Comparison of ENCODE assay signal across 1 cellular context in the genomic region with DNA sequence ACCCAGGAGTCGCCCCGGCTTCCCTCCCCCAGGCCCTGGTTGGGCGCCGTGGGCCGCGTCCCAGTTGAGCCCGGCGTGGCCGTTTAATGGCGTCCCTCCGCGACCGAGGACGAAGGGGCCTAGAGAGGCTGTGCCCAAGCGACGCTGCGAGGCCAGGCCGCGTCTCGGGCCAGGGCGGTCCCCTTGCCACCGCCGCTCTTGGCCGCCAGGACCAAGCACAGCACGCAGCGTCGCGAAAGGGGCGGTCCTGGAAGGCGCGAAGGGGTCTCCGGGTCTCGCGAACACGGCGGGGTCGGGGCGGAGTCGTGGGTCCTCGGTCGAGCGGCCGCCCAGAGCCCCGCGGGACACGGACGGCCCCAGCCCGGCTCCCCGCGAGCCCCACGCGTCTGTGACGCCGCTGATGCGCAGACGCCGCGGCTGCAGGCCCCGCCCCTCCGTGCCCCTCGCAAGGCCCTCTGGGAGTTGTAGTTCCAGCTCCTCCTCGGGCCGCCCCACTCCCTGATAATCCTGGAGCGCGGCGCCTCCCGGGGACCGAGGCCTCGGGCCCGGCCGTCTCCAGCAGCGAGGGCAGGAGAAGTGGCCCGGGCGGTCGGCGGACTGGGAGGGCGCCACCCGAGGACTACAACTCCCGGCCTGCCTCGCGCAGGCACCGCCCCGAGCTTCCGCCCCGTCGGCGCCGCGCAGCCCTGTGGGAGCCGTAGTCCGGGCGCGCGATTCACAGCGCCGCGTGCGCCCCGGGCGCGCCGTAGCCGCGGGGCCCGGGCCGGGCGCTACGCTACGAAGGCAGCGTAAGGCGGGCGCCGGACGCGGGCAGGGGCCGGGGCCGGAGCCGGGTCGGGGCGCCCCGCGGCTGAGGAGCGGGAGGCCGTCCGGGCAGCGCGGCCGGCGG.
TF ChIP-seq lines count a peak whose summit lies in the region.

A gene (plus strand): TSS at position 698 of the 889 bp plus-strand sequence. CDS start 19,127 bp downstream, outside the sequence.

TF ChIP-seq in HepG2, 621 proteins besides CTCF, POLR2A, EP300 and RAD21 (continued from another document and continues in another):
- no peak for TF ChIP-seq ZNF878 (CRISPR knock-in tag; IDR thresholded peaks at IDR 0.05)
- TF ChIP-seq, protein P1, sequence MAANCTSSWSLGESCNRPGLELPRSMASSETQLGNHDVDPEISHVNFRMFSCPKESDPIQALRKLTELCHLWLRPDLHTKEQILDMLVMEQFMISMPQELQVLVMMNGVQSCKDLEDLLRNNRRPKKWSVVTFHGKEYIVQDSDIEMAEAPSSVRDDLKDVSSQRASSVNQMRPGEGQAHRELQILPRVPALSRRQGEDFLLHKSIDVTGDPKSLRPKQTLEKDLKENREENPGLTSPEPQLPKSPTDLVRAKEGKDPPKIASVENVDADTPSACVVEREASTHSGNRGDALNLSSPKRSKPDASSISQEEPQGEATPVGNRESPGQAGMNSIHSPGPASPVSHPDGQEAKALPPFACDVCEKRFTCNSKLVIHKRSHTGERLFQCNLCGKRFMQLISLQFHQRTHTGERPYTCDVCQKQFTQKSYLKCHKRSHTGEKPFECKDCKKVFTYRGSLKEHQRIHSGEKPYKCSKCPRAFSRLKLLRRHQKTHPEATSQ (CRISPR knock-in tag; IDR thresholded peaks at IDR 0.05; ENCODE audit: borderline replicate concordance) = no peak
- TF ChIP-seq KDM5B (CRISPR knock-in tag; IDR thresholded peaks at IDR 0.05; ENCODE audit: borderline replicate concordance) = peak; percentile 92; the same call in 1 of the 2 replicates
- no peak for TF ChIP-seq FLYWCH1 (CRISPR knock-in tag; IDR thresholded peaks at IDR 0.05)
- TF ChIP-seq KDM5A (IDR thresholded peaks at IDR 0.05; ENCODE audit: borderline replicate concordance, low read length) = peak; percentile 31; the same call in 1 of the 2 replicates
- TF ChIP-seq, protein P2, sequence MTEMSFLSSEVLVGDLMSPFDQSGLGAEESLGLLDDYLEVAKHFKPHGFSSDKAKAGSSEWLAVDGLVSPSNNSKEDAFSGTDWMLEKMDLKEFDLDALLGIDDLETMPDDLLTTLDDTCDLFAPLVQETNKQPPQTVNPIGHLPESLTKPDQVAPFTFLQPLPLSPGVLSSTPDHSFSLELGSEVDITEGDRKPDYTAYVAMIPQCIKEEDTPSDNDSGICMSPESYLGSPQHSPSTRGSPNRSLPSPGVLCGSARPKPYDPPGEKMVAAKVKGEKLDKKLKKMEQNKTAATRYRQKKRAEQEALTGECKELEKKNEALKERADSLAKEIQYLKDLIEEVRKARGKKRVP (CRISPR knock-in tag; IDR thresholded peaks at IDR 0.05) = no peak
- peak; percentile 32 for TF ChIP-seq YY1 (IDR thresholded peaks at IDR 0.05; ENCODE audit: insufficient read depth, insufficient replicate concordance, low read depth, low read length)
- TF ChIP-seq SP2 (CRISPR knock-in tag; IDR thresholded peaks at IDR 0.05) = peak; percentile 49; the same call in 1 of the 2 replicates
- no peak for TF ChIP-seq SNAPC2 (CRISPR knock-in tag; IDR thresholded peaks at IDR 0.05)
- no peak for TF ChIP-seq KMT2B (CRISPR knock-in tag; IDR thresholded peaks at IDR 0.05)
- TF ChIP-seq ZNF788 (CRISPR knock-in tag; IDR thresholded peaks at IDR 0.05; ENCODE audit: borderline replicate concordance) = peak; percentile 70; the same call in 1 of the 2 replicates
- peak; percentile 81 for TF ChIP-seq CREM (IDR thresholded peaks at IDR 0.05)
- no peak for TF ChIP-seq CREM (CRISPR knock-in tag; IDR thresholded peaks at IDR 0.05)
- TF ChIP-seq, protein P3, sequence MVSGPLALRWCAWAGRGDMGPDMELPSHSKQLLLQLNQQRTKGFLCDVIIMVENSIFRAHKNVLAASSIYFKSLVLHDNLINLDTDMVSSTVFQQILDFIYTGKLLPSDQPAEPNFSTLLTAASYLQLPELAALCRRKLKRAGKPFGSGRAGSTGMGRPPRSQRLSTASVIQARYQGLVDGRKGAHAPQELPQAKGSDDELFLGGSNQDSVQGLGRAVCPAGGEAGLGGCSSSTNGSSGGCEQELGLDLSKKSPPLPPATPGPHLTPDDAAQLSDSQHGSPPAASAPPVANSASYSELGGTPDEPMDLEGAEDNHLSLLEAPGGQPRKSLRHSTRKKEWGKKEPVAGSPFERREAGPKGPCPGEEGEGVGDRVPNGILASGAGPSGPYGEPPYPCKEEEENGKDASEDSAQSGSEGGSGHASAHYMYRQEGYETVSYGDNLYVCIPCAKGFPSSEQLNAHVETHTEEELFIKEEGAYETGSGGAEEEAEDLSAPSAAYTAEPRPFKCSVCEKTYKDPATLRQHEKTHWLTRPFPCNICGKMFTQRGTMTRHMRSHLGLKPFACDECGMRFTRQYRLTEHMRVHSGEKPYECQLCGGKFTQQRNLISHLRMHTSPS (CRISPR knock-in tag; IDR thresholded peaks at IDR 0.05; ENCODE audit: low read depth) = no peak
- peak; percentile 45; the same call in 1 of the 2 replicates for TF ChIP-seq ZNF350 (CRISPR knock-in tag; IDR thresholded peaks at IDR 0.05; ENCODE audit: borderline replicate concordance, low read depth)
- TF ChIP-seq, protein P4, sequence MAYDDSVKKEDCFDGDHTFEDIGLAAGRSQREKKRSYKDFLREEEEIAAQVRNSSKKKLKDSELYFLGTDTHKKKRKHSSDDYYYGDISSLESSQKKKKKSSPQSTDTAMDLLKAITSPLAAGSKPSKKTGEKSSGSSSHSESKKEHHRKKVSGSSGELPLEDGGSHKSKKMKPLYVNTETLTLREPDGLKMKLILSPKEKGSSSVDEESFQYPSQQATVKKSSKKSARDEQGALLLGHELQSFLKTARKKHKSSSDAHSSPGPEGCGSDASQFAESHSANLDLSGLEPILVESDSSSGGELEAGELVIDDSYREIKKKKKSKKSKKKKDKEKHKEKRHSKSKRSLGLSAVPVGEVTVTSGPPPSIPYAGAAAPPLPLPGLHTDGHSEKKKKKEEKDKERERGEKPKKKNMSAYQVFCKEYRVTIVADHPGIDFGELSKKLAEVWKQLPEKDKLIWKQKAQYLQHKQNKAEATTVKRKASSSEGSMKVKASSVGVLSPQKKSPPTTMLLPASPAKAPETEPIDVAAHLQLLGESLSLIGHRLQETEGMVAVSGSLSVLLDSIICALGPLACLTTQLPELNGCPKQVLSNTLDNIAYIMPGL (CRISPR knock-in tag; IDR thresholded peaks at IDR 0.05; ENCODE audit: borderline replicate concordance in 1 of 2, low read depth in 1 of 2) = peak in 1 of 2 experiments; percentile 80; a peak in 2 of 4 replicates
- peak; percentile 37 for TF ChIP-seq ASH2L (IDR thresholded peaks at IDR 0.05; ENCODE audit: insufficient read length, low read depth, low read length)
- TF ChIP-seq ZNF776 (CRISPR knock-in tag; IDR thresholded peaks at IDR 0.05) = peak; percentile 47; the same call in 1 of the 2 replicates
- TF ChIP-seq, protein P5, sequence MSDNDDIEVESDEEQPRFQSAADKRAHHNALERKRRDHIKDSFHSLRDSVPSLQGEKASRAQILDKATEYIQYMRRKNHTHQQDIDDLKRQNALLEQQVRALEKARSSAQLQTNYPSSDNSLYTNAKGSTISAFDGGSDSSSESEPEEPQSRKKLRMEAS (IDR thresholded peaks at IDR 0.05) = peak; percentile 58
- TF ChIP-seq PHF8 (CRISPR knock-in tag; IDR thresholded peaks at IDR 0.05) = peak; percentile 96
- TF ChIP-seq, protein P6, sequence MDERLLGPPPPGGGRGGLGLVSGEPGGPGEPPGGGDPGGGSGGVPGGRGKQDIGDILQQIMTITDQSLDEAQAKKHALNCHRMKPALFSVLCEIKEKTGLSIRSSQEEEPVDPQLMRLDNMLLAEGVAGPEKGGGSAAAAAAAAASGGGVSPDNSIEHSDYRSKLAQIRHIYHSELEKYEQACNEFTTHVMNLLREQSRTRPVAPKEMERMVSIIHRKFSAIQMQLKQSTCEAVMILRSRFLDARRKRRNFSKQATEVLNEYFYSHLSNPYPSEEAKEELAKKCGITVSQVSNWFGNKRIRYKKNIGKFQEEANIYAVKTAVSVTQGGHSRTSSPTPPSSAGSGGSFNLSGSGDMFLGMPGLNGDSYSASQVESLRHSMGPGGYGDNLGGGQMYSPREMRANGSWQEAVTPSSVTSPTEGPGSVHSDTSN (CRISPR knock-in tag; IDR thresholded peaks at IDR 0.05) = no peak
- TF ChIP-seq HNRNPLL (IDR thresholded peaks at IDR 0.05; ENCODE audit: low read depth, low read length, poor library complexity, severe bottlenecking) = peak; percentile 99
- peak; percentile 57; the same call in 1 of the 2 replicates for TF ChIP-seq ZNF343 (CRISPR knock-in tag; IDR thresholded peaks at IDR 0.05)
- TF ChIP-seq, protein P7, sequence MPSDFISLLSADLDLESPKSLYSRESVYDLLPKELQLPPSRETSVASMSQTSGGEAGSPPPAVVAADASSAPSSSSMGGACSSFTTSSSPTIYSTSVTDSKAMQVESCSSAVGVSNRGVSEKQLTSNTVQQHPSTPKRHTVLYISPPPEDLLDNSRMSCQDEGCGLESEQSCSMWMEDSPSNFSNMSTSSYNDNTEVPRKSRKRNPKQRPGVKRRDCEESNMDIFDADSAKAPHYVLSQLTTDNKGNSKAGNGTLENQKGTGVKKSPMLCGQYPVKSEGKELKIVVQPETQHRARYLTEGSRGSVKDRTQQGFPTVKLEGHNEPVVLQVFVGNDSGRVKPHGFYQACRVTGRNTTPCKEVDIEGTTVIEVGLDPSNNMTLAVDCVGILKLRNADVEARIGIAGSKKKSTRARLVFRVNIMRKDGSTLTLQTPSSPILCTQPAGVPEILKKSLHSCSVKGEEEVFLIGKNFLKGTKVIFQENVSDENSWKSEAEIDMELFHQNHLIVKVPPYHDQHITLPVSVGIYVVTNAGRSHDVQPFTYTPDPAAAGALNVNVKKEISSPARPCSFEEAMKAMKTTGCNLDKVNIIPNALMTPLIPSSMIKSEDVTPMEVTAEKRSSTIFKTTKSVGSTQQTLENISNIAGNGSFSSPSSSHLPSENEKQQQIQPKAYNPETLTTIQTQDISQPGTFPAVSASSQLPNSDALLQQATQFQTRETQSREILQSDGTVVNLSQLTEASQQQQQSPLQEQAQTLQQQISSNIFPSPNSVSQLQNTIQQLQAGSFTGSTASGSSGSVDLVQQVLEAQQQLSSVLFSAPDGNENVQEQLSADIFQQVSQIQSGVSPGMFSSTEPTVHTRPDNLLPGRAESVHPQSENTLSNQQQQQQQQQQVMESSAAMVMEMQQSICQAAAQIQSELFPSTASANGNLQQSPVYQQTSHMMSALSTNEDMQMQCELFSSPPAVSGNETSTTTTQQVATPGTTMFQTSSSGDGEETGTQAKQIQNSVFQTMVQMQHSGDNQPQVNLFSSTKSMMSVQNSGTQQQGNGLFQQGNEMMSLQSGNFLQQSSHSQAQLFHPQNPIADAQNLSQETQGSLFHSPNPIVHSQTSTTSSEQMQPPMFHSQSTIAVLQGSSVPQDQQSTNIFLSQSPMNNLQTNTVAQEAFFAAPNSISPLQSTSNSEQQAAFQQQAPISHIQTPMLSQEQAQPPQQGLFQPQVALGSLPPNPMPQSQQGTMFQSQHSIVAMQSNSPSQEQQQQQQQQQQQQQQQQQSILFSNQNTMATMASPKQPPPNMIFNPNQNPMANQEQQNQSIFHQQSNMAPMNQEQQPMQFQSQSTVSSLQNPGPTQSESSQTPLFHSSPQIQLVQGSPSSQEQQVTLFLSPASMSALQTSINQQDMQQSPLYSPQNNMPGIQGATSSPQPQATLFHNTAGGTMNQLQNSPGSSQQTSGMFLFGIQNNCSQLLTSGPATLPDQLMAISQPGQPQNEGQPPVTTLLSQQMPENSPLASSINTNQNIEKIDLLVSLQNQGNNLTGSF (CRISPR knock-in tag; IDR thresholded peaks at IDR 0.05) = 0 out of 2 replicates have a peak, but pooled peaks have one; percentile 24
- TF ChIP-seq, protein P8, sequence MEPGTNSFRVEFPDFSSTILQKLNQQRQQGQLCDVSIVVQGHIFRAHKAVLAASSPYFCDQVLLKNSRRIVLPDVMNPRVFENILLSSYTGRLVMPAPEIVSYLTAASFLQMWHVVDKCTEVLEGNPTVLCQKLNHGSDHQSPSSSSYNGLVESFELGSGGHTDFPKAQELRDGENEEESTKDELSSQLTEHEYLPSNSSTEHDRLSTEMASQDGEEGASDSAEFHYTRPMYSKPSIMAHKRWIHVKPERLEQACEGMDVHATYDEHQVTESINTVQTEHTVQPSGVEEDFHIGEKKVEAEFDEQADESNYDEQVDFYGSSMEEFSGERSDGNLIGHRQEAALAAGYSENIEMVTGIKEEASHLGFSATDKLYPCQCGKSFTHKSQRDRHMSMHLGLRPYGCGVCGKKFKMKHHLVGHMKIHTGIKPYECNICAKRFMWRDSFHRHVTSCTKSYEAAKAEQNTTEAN (CRISPR knock-in tag; conservative IDR thresholded peaks at IDR 0.05) = peak; percentile 18; the same call in 1 of the 2 replicates
- peak; percentile 46 for TF ChIP-seq MED8 (CRISPR knock-in tag; IDR thresholded peaks at IDR 0.05; ENCODE audit: insufficient replicate concordance)
- TF ChIP-seq ERF (CRISPR knock-in tag; IDR thresholded peaks at IDR 0.05) = peak; percentile 9; the same call in 1 of the 2 replicates
- TF ChIP-seq MIER2 (CRISPR knock-in tag; IDR thresholded peaks at IDR 0.05) = no peak
